Comparison of ENCODE assay signal across 1 cellular context in the genomic region with DNA sequence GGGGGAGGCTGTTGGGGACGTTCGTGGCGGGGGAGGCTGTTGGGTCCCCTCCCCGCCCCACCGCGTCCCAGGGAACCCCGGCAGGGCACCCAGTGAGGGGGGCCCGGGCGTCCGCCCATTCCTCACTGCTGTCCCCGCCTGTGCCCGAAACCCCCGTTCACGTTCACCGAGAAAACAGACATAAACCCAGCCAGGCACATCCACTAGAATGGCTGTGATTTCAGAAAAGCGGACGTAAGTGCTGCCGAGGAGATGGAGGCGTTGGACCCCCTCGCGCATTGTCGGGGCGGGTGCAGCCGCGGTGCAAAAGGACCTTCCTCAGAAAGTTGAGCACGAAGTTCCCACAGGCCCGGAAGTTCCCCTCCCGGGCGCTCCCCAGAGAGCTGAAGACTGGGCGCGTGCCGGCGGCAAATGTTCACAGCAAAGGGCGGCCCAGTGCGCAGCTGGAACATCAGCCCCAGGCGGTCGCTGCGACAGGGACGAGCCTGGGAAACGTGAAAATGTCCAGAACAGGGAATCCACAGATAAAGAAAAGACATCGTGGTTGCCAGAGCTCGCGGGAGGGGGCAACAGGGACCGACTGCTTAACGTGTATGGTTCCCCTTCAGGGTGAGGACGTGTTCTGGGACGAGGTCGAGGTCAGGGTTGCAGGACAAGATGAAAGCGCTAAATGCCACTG.
TF ChIP-seq lines count a peak whose summit lies in the region.

No MANE protein-coding gene starts in this region.

TF ChIP-seq in SK-N-SH treated with all-trans-retinoic acid at 6 μM for 48 hours, 23 proteins besides CTCF, POLR2A, EP300 and RAD21 (continued from another document):
- TF ChIP-seq, protein P1, sequence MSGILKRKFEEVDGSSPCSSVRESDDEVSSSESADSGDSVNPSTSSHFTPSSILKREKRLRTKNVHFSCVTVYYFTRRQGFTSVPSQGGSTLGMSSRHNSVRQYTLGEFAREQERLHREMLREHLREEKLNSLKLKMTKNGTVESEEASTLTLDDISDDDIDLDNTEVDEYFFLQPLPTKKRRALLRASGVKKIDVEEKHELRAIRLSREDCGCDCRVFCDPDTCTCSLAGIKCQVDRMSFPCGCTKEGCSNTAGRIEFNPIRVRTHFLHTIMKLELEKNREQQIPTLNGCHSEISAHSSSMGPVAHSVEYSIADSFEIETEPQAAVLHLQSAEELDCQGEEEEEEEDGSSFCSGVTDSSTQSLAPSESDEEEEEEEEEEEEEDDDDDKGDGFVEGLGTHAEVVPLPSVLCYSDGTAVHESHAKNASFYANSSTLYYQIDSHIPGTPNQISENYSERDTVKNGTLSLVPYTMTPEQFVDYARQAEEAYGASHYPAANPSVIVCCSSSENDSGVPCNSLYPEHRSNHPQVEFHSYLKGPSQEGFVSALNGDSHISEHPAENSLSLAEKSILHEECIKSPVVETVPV (CRISPR knock-in tag; IDR thresholded peaks at IDR 0.05), result no peak
- TF ChIP-seq, protein P2, sequence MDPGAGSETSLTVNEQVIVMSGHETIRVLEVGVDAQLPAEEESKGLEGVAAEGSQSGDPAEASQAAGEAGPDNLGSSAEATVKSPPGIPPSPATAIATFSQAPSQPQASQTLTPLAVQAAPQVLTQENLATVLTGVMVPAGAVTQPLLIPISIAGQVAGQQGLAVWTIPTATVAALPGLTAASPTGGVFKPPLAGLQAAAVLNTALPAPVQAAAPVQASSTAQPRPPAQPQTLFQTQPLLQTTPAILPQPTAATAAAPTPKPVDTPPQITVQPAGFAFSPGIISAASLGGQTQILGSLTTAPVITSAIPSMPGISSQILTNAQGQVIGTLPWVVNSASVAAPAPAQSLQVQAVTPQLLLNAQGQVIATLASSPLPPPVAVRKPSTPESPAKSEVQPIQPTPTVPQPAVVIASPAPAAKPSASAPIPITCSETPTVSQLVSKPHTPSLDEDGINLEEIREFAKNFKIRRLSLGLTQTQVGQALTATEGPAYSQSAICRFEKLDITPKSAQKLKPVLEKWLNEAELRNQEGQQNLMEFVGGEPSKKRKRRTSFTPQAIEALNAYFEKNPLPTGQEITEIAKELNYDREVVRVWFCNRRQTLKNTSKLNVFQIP (CRISPR knock-in tag; IDR thresholded peaks at IDR 0.05; ENCODE audit: borderline replicate concordance, low read depth), result no peak
- TF ChIP-seq ESRRG (CRISPR knock-in tag; IDR thresholded peaks at IDR 0.05) (no peak), SNAI2 (CRISPR knock-in tag; IDR thresholded peaks at IDR 0.05) (no peak), ZNF70 (CRISPR knock-in tag; IDR thresholded peaks at IDR 0.05) (no peak), ZFP3 (CRISPR knock-in tag; IDR thresholded peaks at IDR 0.05) (no peak)
- TF ChIP-seq, protein P3, sequence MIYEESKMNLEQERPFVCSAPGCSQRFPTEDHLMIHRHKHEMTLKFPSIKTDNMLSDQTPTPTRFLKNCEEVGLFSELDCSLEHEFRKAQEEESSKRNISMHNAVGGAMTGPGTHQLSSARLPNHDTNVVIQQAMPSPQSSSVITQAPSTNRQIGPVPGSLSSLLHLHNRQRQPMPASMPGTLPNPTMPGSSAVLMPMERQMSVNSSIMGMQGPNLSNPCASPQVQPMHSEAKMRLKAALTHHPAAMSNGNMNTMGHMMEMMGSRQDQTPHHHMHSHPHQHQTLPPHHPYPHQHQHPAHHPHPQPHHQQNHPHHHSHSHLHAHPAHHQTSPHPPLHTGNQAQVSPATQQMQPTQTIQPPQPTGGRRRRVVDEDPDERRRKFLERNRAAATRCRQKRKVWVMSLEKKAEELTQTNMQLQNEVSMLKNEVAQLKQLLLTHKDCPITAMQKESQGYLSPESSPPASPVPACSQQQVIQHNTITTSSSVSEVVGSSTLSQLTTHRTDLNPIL (CRISPR knock-in tag; IDR thresholded peaks at IDR 0.05; ENCODE audit: low read depth), result no peak
TF ChIP-seq in SK-N-SH treated with all-trans-retinoic acid at 6 μM for 48 hours: peak in this region for 0.
